ENCODE assay signal across 1 cellular context in genomic region chr1:17096584-17096983, GRCh38.
TF ChIP-seq lines count a peak whose summit lies in the region.

No MANE protein-coding gene starts in this region.

TF ChIP-seq in GM12878, 131 proteins besides CTCF, POLR2A, EP300 and RAD21:
- peak; percentile 46; the same call in 1 of the 2 replicates for TF ChIP-seq SMARCA5 (IDR thresholded peaks at IDR 0.05)
- TF ChIP-seq BRCA1 (IDR thresholded peaks at IDR 0.05; ENCODE audit: low read depth, low read length) = no peak
- TF ChIP-seq MLLT1 (IDR thresholded peaks at IDR 0.05) = no peak
